ENCODE assay signal across 10 cellular contexts in the genomic region with DNA sequence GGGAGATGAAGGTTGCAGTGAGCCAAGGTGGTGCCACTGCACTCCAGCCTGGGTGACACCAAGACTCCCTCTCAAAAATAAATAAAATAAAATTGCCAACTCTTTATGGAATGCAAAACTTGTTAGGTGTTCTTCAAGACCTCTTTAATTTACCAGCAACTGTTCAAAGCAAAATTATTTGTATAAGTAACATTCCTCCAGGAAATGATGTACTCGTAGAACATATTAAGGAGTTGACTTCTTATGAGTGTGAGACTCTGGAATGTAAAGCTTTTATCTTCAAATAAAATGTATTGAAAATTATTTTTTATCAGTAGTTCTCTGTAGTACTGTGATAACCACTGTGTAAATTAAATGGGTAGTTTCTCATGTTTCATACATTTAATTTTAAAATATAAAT.
"Had no signal": no experiment of that assay in that cellular context is flagged by ENCODE, and none has a peak within 500 bp of the region (broad histone marks: within the 10 kb centered on the region; RNA-seq: fewer than 3 reads in every experiment).

No MANE protein-coding gene starts in this region.

- DNase-seq: GM23248, GOT3, H7, HFFc6, IMR-90, KG1 had no signal

- H3K9me3 ChIP-seq: HAP-1 had no signal

- H3K4me3 ChIP-seq: GM23248, HAP-1, K562 had no signal

- ATAC-seq: HCT116, K562 had no signal

- H3K27ac ChIP-seq: GM23248 had no signal

- H3K9ac ChIP-seq: GM23248 had no signal

- H3K4me3 Mint-ChIP-seq: HFFc6 had no signal

- FAIRE-seq: HTR-8/SVneo, K562 had no signal

- H3K27ac Mint-ChIP-seq: HFFc6 had no signal

- H3K9me3 Mint-ChIP-seq: HFFc6 had no signal
